In the genomic region with DNA sequence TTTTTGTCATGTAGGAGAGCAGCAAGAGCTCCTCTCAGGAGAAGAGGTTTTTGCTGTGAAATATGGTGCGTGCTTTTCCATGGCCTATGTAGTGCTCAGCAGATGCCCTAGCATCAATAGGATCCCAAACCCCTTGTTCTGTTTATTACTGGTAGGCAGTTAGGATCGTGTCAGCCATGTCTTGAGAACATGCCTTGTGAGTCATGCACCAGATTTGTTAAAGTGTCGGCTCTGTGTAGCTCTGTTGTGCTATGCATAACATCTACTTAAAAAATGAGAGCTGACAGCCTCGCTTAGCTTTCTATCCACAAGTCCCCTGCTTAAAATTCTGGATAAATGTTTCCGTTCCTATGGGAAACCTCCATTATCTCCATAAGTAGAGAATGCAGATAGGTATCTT, we compare ENCODE assay signal across 15 cellular contexts. TPM values are rescaled to one million over a fixed set of nuclear protein-coding genes. Genes with fewer than 3 reads are reported as not detected.
DNase-seq lines count a peak whose midpoint lies in the region; ATAC-seq and TF ChIP-seq lines count a peak whose summit lies in the region.
"Had no signal": no experiment of that assay in that cellular context is flagged by ENCODE, and none has a peak within 500 bp of the region (broad histone marks: within the 10 kb centered on the region; RNA-seq: fewer than 3 reads in every experiment).

No MANE protein-coding gene starts in this region.

- ATAC-seq in heart right ventricle, result no peak

- peaks cover 36% of the 10 kb centered on the region for H3K4me1 Mint-ChIP-seq in neural crest cell
- peaks cover 32% of the 10 kb centered on the region for H3K4me1 Mint-ChIP-seq in activated naive CD4-positive, alpha-beta T cell treated with anti-CD3 and anti-CD28 coated beads, Interleukin-2, amount 10 ng/mL, durations not matched to agents 7 days and 5 days

- no peaks in the 10 kb centered on the region for H3K36me3 ChIP-seq in heart right ventricle
- H3K36me3 ChIP-seq in effector memory CD4-positive, alpha-beta T cell (ENCODE audit: control insufficient read depth, insufficient read depth, low read length), result no peaks in the 10 kb centered on the region
- H3K36me3 ChIP-seq: prostate gland had no signal

- CTCF ChIA-PET in activated naive CD4-positive, alpha-beta T cell treated with anti-CD3 and anti-CD28 coated beads, Interleukin-2, amount 10 ng/mL, durations not matched to agents 7 days and 5 days (lab: Charles Lee), result no interaction called here

- WGBS in heart right ventricle, 2 donors, result 66 to 74% methylated on average over 5 of the region's 5 CpGs

- peak; percentile 58 for DNase-seq in AG09309 (ENCODE audit: low read depth)
- peak; percentile 78 for DNase-seq in NCI-H226
- no peak for DNase-seq in neural crest cell (ENCODE audit: low read depth, low spot score)
- no peak for DNase-seq in activated T-cell treated with anti-CD3 and anti-CD28 coated beads, Interleukin-2, amount 50 U/mL, for 48 hours
- DNase-seq in heart right ventricle, result no peak
- DNase-seq in activated naive CD4-positive, alpha-beta T cell treated with anti-CD3 and anti-CD28 coated beads, Interleukin-2, amount 10 ng/mL, durations not matched to agents 7 days and 5 days, result no peak
- no peak for DNase-seq in effector memory CD4-positive, alpha-beta T cell
- DNase-seq: C1 segment of cervical spinal cord; GDM1; H9; NCI-H1436; NCI-H526 treated with DMSO at 0.1 percent for 48 hours; stimulated activated naive CD4-positive, alpha-beta T cell had no signal

- H3K27ac ChIP-seq in cingulate gyrus (ENCODE audit: low read depth, low read length) (peak overlapping the region; percentile 76), heart right ventricle (peak overlapping the region in 1 of 10 donors; percentile 64)
- H3K27ac ChIP-seq in effector memory CD4-positive, alpha-beta T cell (ENCODE audit: insufficient read depth, low read length, poor library complexity, severe bottlenecking), result no peak overlapping the region
- H3K27ac ChIP-seq: prostate gland had no signal

- peaks cover 4% of the 10 kb centered on the region for H3K36me3 Mint-ChIP-seq in neural crest cell (ENCODE audit: low read depth)
- peaks cover 10% of the 10 kb centered on the region for H3K36me3 Mint-ChIP-seq in activated naive CD4-positive, alpha-beta T cell treated with anti-CD3 and anti-CD28 coated beads, Interleukin-2, amount 10 ng/mL, durations not matched to agents 7 days and 5 days

- no peak for TF ChIP-seq CTCF in AG09309 (IDR thresholded peaks at IDR 0.05; ENCODE audit: control insufficient read depth, insufficient read depth, low read depth, low read length, missing control alignments)
- no peak for TF ChIP-seq CTCF in neural crest cell (conservative IDR thresholded peaks at IDR 0.05)
- TF ChIP-seq CTCF in heart right ventricle (IDR thresholded peaks at IDR 0.05), result no peak

- no peaks in the 10 kb centered on the region for H3K27me3 Mint-ChIP-seq in neural crest cell (ENCODE audit: low read depth)
- peaks cover 4% of the 10 kb centered on the region for H3K27me3 Mint-ChIP-seq in activated naive CD4-positive, alpha-beta T cell treated with anti-CD3 and anti-CD28 coated beads, Interleukin-2, amount 10 ng/mL, durations not matched to agents 7 days and 5 days

- H3K4me3 Mint-ChIP-seq in neural crest cell, result peak overlapping the region; percentile 79
- H3K4me3 Mint-ChIP-seq in activated naive CD4-positive, alpha-beta T cell treated with anti-CD3 and anti-CD28 coated beads, Interleukin-2, amount 10 ng/mL, durations not matched to agents 7 days and 5 days, result no peak overlapping the region

- intact Hi-C loops in heart right ventricle (cut with DNase I), result no loop called here

- no peak overlapping the region for H3K4me3 ChIP-seq in AG09309 (ENCODE audit: control insufficient read depth, low read depth, low read length)
- H3K4me3 ChIP-seq in heart right ventricle, result no peak overlapping the region
- no peak overlapping the region for H3K4me3 ChIP-seq in effector memory CD4-positive, alpha-beta T cell (ENCODE audit: insufficient read depth, low read depth, low read length, poor library complexity, severe bottlenecking)
- H3K4me3 ChIP-seq: prostate gland had no signal

- no peaks in the 10 kb centered on the region for H3K27me3 ChIP-seq in heart right ventricle
- no peaks in the 10 kb centered on the region for H3K27me3 ChIP-seq in effector memory CD4-positive, alpha-beta T cell (replicated peaks; ENCODE audit: control insufficient read depth, insufficient read depth, low read length, poor library complexity, severe bottlenecking)

- peaks cover 0 to 40% (median 7%) of the 10 kb centered on the region in 9 donors for H3K4me1 ChIP-seq in heart right ventricle
- peaks cover 10% of the 10 kb centered on the region for H3K4me1 ChIP-seq in effector memory CD4-positive, alpha-beta T cell (ENCODE audit: control insufficient read depth, insufficient read depth, low read length, poor library complexity, severe bottlenecking)
- H3K4me1 ChIP-seq: prostate gland had no signal

- H3K9me3 ChIP-seq in heart right ventricle, result peaks cover 0 to 16% (median 0%) of the 10 kb centered on the region in 11 donors
- no peaks in the 10 kb centered on the region for H3K9me3 ChIP-seq in effector memory CD4-positive, alpha-beta T cell (ENCODE audit: control insufficient read depth, low read length)
- H3K9me3 ChIP-seq: prostate gland had no signal

- peaks cover 8% of the 10 kb centered on the region for H3K9me3 Mint-ChIP-seq in neural crest cell
- peaks cover 25% of the 10 kb centered on the region for H3K9me3 Mint-ChIP-seq in activated naive CD4-positive, alpha-beta T cell treated with anti-CD3 and anti-CD28 coated beads, Interleukin-2, amount 10 ng/mL, durations not matched to agents 7 days and 5 days

- no peak overlapping the region for H3K27ac Mint-ChIP-seq in neural crest cell (ENCODE audit: unreplicated experiment)
- H3K27ac Mint-ChIP-seq in activated naive CD4-positive, alpha-beta T cell treated with anti-CD3 and anti-CD28 coated beads, Interleukin-2, amount 10 ng/mL, durations not matched to agents 7 days and 5 days, result no peak overlapping the region

RNA-seq across cellular contexts. Expression of a gene that starts 4.4 kb away (rescaled TPM):
- total RNA-seq in neural crest cell (135 and 141 TPM in 2 replicates), heart right ventricle (10 to 100 TPM; 26.5 to 40.2 (median 34.3) TPM)
- polyA plus RNA-seq in heart right ventricle, result 10 to 100 TPM; 16.2 to 51.0 TPM

RNA-seq across cellular contexts. Expression of a gene that starts 18.5 kb away (rescaled TPM):
- total RNA-seq in neural crest cell (1.3 and 1.7 TPM in 2 replicates), heart right ventricle (under 1 TPM in 4 of 10 donors, not detected in 6; 0.11 to 0.33 (median 0.14) TPM)
- polyA plus RNA-seq in heart right ventricle, result under 1 TPM; 0.12 to 0.22 TPM

RNA-seq across cellular contexts. Expression of a gene that starts 50.0 kb away (rescaled TPM):
- 36.2 and 38.4 TPM in 2 replicates for total RNA-seq in neural crest cell
- total RNA-seq in heart right ventricle, result 10 to 100 TPM; 29.6 to 67.7 (median 52.1) TPM
- polyA plus RNA-seq in heart right ventricle, result 10 to 100 TPM; 26.4 to 41.0 TPM

Comparison
In these comparisons a context has a peak if more than half of its experiments do, and no peak if none do; other contexts are left out.
1. DNase-seq: peak in AG09309 (single experiment) and NCI-H226 (single experiment); none in neural crest cell (single experiment), activated T-cell treated with anti-CD3 and anti-CD28 coated beads, Interleukin-2, amount 50 U/mL, for 48 hours (0 of 2), heart right ventricle (0 of 2), activated naive CD4-positive, alpha-beta T cell treated with anti-CD3 and anti-CD28 coated beads, Interleukin-2, amount 10 ng/mL, durations not matched to agents 7 days and 5 days (single experiment) and effector memory CD4-positive, alpha-beta T cell (0 of 3).